Comparison of ENCODE assay signal across 16 cellular contexts in the genomic region with DNA sequence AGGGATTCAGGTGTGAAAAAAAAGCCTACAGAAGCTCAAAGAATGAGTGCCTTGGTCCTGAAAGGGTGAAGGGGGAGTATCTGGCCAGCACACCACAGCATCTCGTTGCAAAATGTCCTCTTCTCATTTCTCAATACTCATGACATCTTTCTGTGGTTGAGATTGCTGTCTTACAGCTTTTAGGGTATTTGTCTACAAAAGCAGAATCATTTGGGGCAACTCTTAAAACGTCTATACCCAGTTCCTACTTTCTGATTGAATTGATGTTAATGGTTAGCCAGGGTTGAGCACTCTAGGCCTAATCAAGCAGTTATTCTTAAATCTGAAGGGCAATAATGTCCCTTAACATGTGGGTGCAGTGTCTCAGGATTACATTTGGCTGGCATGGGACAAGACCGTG. TPM values are rescaled to one million over a fixed set of nuclear protein-coding genes. Genes with fewer than 3 reads are reported as not detected.
DNase-seq lines count a peak whose midpoint lies in the region; ATAC-seq, FAIRE-seq and TF ChIP-seq lines count a peak whose summit lies in the region.
"Had no signal": no experiment of that assay in that cellular context is flagged by ENCODE, and none has a peak within 500 bp of the region (broad histone marks: within the 10 kb centered on the region; RNA-seq: fewer than 3 reads in every experiment).

No MANE protein-coding gene starts in this region.

- ATAC-seq in right lobe of liver = peak; percentile 30 to 61 (median 48)
- no peak for ATAC-seq in HepG2
- ATAC-seq in left lung = peak; percentile 73
- ATAC-seq: psoas muscle had no signal

- POLR2A ChIA-PET in HepG2 (lab: Yijun Ruan, JAX) = no interaction called here

- H3K4me3 ChIP-seq in right lobe of liver (no peak overlapping the region), HepG2 (replicated peaks in 1 of 3; ENCODE audit: insufficient read depth in 1 of 3, low read depth in 2 of 3, low read length in 3 of 3) (no peak overlapping the region), left lung (no peak overlapping the region)
- H3K4me3 ChIP-seq: psoas muscle had no signal

- no TSS peak for BruUV-seq in HepG2 (replicated peaks; lab: Mats Ljungman, UMichigan)

- FAIRE-seq in HepG2 (lab: Jason Lieb, UNC) = no peak

- H3K4me2 ChIP-seq in HepG2 (ENCODE audit: low read depth, low read length) = no peak overlapping the region

- intact Hi-C loops in right lobe of liver (cut with DNase I) (no loop called here), HepG2 (cut with micrococcal nuclease; ENCODE audit: unreplicated experiment) (no loop called here), left lung (cut with DNase I) (loop anchor here in 1 of 2 donors (10.0 kb wide), 2 partner anchors 604 to 664 kb away; no protein-coding TSS in a partner anchor)

- no peak overlapping the region for H3K27ac ChIP-seq in right lobe of liver
- no peak overlapping the region for H3K27ac ChIP-seq in HepG2 (ENCODE audit: extremely low read length, insufficient read depth, low read length)
- no peak overlapping the region for H3K27ac ChIP-seq in left lung
- H3K27ac ChIP-seq: C4-2B, psoas muscle had no signal

- no peaks in the 10 kb centered on the region for H4K20me1 ChIP-seq in HepG2 (ENCODE audit: insufficient read depth, low read length)

- no peak for DNase-seq in right lobe of liver
- DNase-seq in HepG2 (ENCODE audit: low spot score) = no peak
- peak; percentile 54 for DNase-seq in SKM-1 (lab: John Stamatoyannopoulos, UW; ENCODE audit: unreplicated experiment)
- no peak for DNase-seq in left lung
- no peak for DNase-seq in Kasumi-1 (lab: John Stamatoyannopoulos, UW)
- DNase-seq in inferior parietal cortex (ENCODE audit: extremely low spot score) = no peak
- no peak for DNase-seq in glomerular visceral epithelial cell (ENCODE audit: extremely low spot score)
- no peak for DNase-seq in GM19238 (ENCODE audit: insufficient read length, low spot score)
- DNase-seq: activated naive CD4-positive, alpha-beta T cell treated with anti-CD3 and anti-CD28 coated beads, Interleukin-2, amount 50 U/mL, for 16 hours; effector CD8-positive, alpha-beta T cell; left cardiac atrium; MM.1S; NCI-H187; NCI-H226; psoas muscle had no signal

- no peak overlapping the region for H3K9ac ChIP-seq in HepG2 (ENCODE audit: insufficient read depth, low read depth, low read length)

- WGBS in right lobe of liver (ENCODE audit: insufficient coverage, low coverage, low lambda C conversion rate, missing lambda C conversion rate) = 33% methylated on average over 3 of the region's 3 CpGs
- WGBS in HepG2 (ENCODE audit: low lambda C conversion rate) = 0% methylated on average over 3 of the region's 3 CpGs

- H3K27me3 ChIP-seq in right lobe of liver = no peaks in the 10 kb centered on the region
- H3K27me3 ChIP-seq in HepG2 (ENCODE audit: control insufficient read depth in 1 of 2, insufficient read depth in 2 of 2, low read length in 2 of 2) = no peaks in the 10 kb centered on the region
- no peaks in the 10 kb centered on the region for H3K27me3 ChIP-seq in left lung

- H3K9me3 ChIP-seq in right lobe of liver (no peaks in the 10 kb centered on the region), HepG2 (ENCODE audit: low read length) (no peaks in the 10 kb centered on the region), left lung (no peaks in the 10 kb centered on the region)
- H3K9me3 ChIP-seq: psoas muscle had no signal

- H3K36me3 ChIP-seq in right lobe of liver (no peaks in the 10 kb centered on the region), HepG2 (replicated peaks in 1 of 2; ENCODE audit: control insufficient read depth in 1 of 2, insufficient read depth in 2 of 2, low read length in 2 of 2) (no peaks in the 10 kb centered on the region), left lung (no peaks in the 10 kb centered on the region)

- in situ Hi-C loops in HepG2 (cut with HindIII; ENCODE audit: extremely low pct_ligation_motif_present, low pct_unique_long_range_greater_than_20kb) = no loop called here

- no peak for TF ChIP-seq EP300 in HepG2 (IDR thresholded peaks at IDR 0.05; ENCODE audit: low read depth in 2 of 2, low read length in 2 of 2)
- no peak for TF ChIP-seq EP300 in HepG2 (CRISPR knock-in tag; IDR thresholded peaks at IDR 0.05; ENCODE audit: borderline replicate concordance)

- TF ChIP-seq CTCF in right lobe of liver (IDR thresholded peaks at IDR 0.05) (no peak), HepG2 (CRISPR knock-in tag; IDR thresholded peaks at IDR 0.05) (no peak), left lung (IDR thresholded peaks at IDR 0.05) (no peak)

- TF ChIP-seq RAD21 in HepG2 (CRISPR knock-in tag; IDR thresholded peaks at IDR 0.05) = no peak

- TF ChIP-seq POLR2A in right lobe of liver (IDR thresholded peaks at IDR 0.05) (no peak), HepG2 (IDR thresholded peaks at IDR 0.05; ENCODE audit: insufficient read depth in 1 of 2, low read depth in 2 of 2, low read length in 2 of 2) (no peak)

- H3K4me1 ChIP-seq in right lobe of liver (peaks cover 0 to 4% (median 1%) of the 10 kb centered on the region in 4 donors), HepG2 (ENCODE audit: insufficient read depth, low read length) (no peaks in the 10 kb centered on the region), left lung (no peaks in the 10 kb centered on the region)
- H3K4me1 ChIP-seq: psoas muscle had no signal

- H3K79me2 ChIP-seq in HepG2 (ENCODE audit: insufficient read depth, low read length) = no peaks in the 10 kb centered on the region

- H2AFZ ChIP-seq in HepG2 (ENCODE audit: low read length) = no peak overlapping the region

- CTCF ChIA-PET in HepG2 (lab: Yijun Ruan, JAX; ENCODE audit: low intra/inter-chr PET ratio, low total read pairs) = no interaction called here

TF ChIP-seq in HepG2, 621 proteins besides CTCF, POLR2A, EP300 and RAD21:
- TF ChIP-seq ZNF879 (CRISPR knock-in tag; IDR thresholded peaks at IDR 0.05) = no peak
- TF ChIP-seq ZNF7 (CRISPR knock-in tag; IDR thresholded peaks at IDR 0.05) = no peak
- no peak for TF ChIP-seq TMF1 (CRISPR knock-in tag; IDR thresholded peaks at IDR 0.05; ENCODE audit: low read depth)
- TF ChIP-seq MAF1 (CRISPR knock-in tag; IDR thresholded peaks at IDR 0.05; ENCODE audit: borderline replicate concordance) = no peak
- no peak for TF ChIP-seq CBFB (CRISPR knock-in tag; IDR thresholded peaks at IDR 0.05)
- no peak for TF ChIP-seq ZNF30 (CRISPR knock-in tag; IDR thresholded peaks at IDR 0.05)
- no peak for TF ChIP-seq ZNF143 (CRISPR knock-in tag; IDR thresholded peaks at IDR 0.05)
- TF ChIP-seq, protein P1, sequence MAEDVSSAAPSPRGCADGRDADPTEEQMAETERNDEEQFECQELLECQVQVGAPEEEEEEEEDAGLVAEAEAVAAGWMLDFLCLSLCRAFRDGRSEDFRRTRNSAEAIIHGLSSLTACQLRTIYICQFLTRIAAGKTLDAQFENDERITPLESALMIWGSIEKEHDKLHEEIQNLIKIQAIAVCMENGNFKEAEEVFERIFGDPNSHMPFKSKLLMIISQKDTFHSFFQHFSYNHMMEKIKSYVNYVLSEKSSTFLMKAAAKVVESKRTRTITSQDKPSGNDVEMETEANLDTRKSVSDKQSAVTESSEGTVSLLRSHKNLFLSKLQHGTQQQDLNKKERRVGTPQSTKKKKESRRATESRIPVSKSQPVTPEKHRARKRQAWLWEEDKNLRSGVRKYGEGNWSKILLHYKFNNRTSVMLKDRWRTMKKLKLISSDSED (CRISPR knock-in tag; IDR thresholded peaks at IDR 0.05) = no peak
- no peak for TF ChIP-seq HDAC1 (CRISPR knock-in tag; IDR thresholded peaks at IDR 0.05)
- no peak for TF ChIP-seq ZNF841 (CRISPR knock-in tag; IDR thresholded peaks at IDR 0.05; ENCODE audit: borderline replicate concordance)

RNA-seq across cellular contexts. Expression of a gene that starts 21.2 kb away (rescaled TPM):
- total RNA-seq in right lobe of liver = 1 to 10 TPM; 1.4 to 5.8 (median 3.5) TPM
- total RNA-seq in HepG2 (2016; rRNA removed; fragmentation: Illumina TruSeq; extraction: Trizol) = 0.11 and 0.55 TPM in 2 replicates
- total RNA-seq in HepG2 (2016; cell fraction: cytosol; rRNA removed; fragmentation: Illumina TruSeq; extraction: Trizol; ENCODE audit: low read depth) = 0.20 and 0.35 TPM in 2 replicates
- 0.15 and 0.39 TPM in 2 replicates for total RNA-seq in HepG2 (2016; cell fraction: insoluble cytoplasmic fraction; rRNA removed; fragmentation: Illumina TruSeq; extraction: Trizol)
- total RNA-seq in HepG2 (2016; cell fraction: membrane; rRNA removed; fragmentation: Illumina TruSeq; extraction: Trizol) = 0.14 and 0.19 TPM in 2 replicates
- 0.81 and 1.3 TPM in 2 replicates for total RNA-seq in HepG2 (2016; cell fraction: nucleus; rRNA removed; fragmentation: Illumina TruSeq; extraction: Trizol)
- 0.39 and 0.66 TPM in 2 replicates for polyA plus RNA-seq in HepG2 (2011; rRNA removed)
- polyA plus RNA-seq in HepG2 (2011; cell fraction: cytosol; rRNA removed) = 0.42 and 0.55 TPM in 2 replicates
- polyA plus RNA-seq in HepG2 (2011; cell fraction: nucleus; rRNA removed) = 0.48 and 0.82 TPM in 2 replicates
- 0.13 and 0.63 TPM in 2 replicates for polyA plus RNA-seq in HepG2 (2012)
- 0.02 TPM in 1 of 2 replicates, not detected in the other for polyA plus RNA-seq in HepG2 (2016; cell fraction: cytosol; fragmentation: Illumina TruSeq; extraction: Trizol; ENCODE audit: low read depth)
- 0.15 and 0.16 TPM in 2 replicates for polyA plus RNA-seq in HepG2 (2016; cell fraction: insoluble cytoplasmic fraction; fragmentation: Illumina TruSeq; extraction: Trizol; ENCODE audit: low read depth)
- 0.05 and 0.18 TPM in 2 replicates for polyA plus RNA-seq in HepG2 (2016; cell fraction: membrane; fragmentation: Illumina TruSeq; extraction: Trizol; ENCODE audit: low read depth)
- polyA plus RNA-seq in HepG2 (2016; cell fraction: nucleus; fragmentation: Illumina TruSeq; extraction: Trizol; ENCODE audit: insufficient read depth, low read depth) = 0.66 and 0.85 TPM in 2 replicates
- polyA minus RNA-seq in HepG2 (2011; rRNA and poly(A)+ RNA removed; ENCODE audit: low replicate concordance) = 2.1 TPM in 1 of 2 replicates, not detected in the other
- polyA minus RNA-seq in HepG2 (2011; cell fraction: cytosol; rRNA and poly(A)+ RNA removed) = 0.30 and 0.88 TPM in 2 replicates
- 1.9 and 3.5 TPM in 2 replicates for polyA minus RNA-seq in HepG2 (2011; cell fraction: nucleus; rRNA and poly(A)+ RNA removed)
- total RNA-seq in left lung = 10 to 100 TPM; 18.7 to 20.3 TPM
